In genomic region chr20:44746367-44747165, GRCh38 we compare ENCODE assay signal across 8 cellular contexts.
DNase-seq lines count a peak whose midpoint lies in the region; ATAC-seq and TF ChIP-seq lines count a peak whose summit lies in the region.

No MANE protein-coding gene starts in this region.

- H3K4me3 ChIP-seq in foreskin fibroblast (ENCODE audit: low read depth in 1 of 2, low read length in 2 of 2), result peak overlapping the region; percentile 48 to 59

- peak overlapping the region; percentile 27 for H3K27ac ChIP-seq in RWPE1

- CTCF ChIA-PET in RWPE1 (lab: Yijun Ruan, JAX), result interaction anchor here (0.6 to 5.3 kb wide), 13 partner anchors 10 to 510 kb away, joined by 3 to 39 read pairs (median 4); no protein-coding TSS in a partner anchor

- ATAC-seq in stimulated activated naive B cell treated with anti-CD40 and anti-IgM and Interleukin-4, amounts not matched to agents 10 μg/mL and 1 μg/mL and 100 μg/mL, for 72 hours (replicated peaks), result no peak
- ATAC-seq in HG03571 (IDR thresholded peaks at IDR 0.05; ENCODE audit: unreplicated experiment), result no peak

- H3K4me3 Mint-ChIP-seq in stimulated activated naive B cell treated with anti-CD40 and anti-IgM and Interleukin-4, amounts not matched to agents 10 μg/mL and 1 μg/mL and 100 μg/mL, for 72 hours, result peak overlapping the region; percentile 66 to 75

- no peak overlapping the region for H3K27ac Mint-ChIP-seq in stimulated activated naive B cell treated with anti-CD40 and anti-IgM and Interleukin-4, amounts not matched to agents 10 μg/mL and 1 μg/mL and 100 μg/mL, for 72 hours

- TF ChIP-seq CTCF in RWPE1 (conservative IDR thresholded peaks at IDR 0.05; ENCODE audit: low read depth) (no peak), foreskin fibroblast (IDR thresholded peaks at IDR 0.05; ENCODE audit: low read depth, low read length) (no peak)

- no peaks in the 10 kb centered on the region for H3K9me3 Mint-ChIP-seq in stimulated activated naive B cell treated with anti-CD40 and anti-IgM and Interleukin-4, amounts not matched to agents 10 μg/mL and 1 μg/mL and 100 μg/mL, for 72 hours

- POLR2A ChIA-PET in RWPE1 (lab: Yijun Ruan, JAX; ENCODE audit: low non-redundant PET), result no interaction called here

- no peaks in the 10 kb centered on the region for H3K36me3 Mint-ChIP-seq in stimulated activated naive B cell treated with anti-CD40 and anti-IgM and Interleukin-4, amounts not matched to agents 10 μg/mL and 1 μg/mL and 100 μg/mL, for 72 hours

- peaks cover 66 to 86% of the 10 kb centered on the region in 2 donors for H3K27me3 Mint-ChIP-seq in stimulated activated naive B cell treated with anti-CD40 and anti-IgM and Interleukin-4, amounts not matched to agents 10 μg/mL and 1 μg/mL and 100 μg/mL, for 72 hours

- peak; percentile 94 for DNase-seq in NCI-H2196 (lab: John Stamatoyannopoulos, UW; ENCODE audit: unreplicated experiment)
- DNase-seq in NCI-H2196 treated with DMSO at 0.1 percent for 48 hours (lab: John Stamatoyannopoulos, UW; ENCODE audit: unreplicated experiment), result no peak
- DNase-seq in RWPE1 (ENCODE audit: low spot score), result no peak
- no peak for DNase-seq in foreskin fibroblast
- no peak for DNase-seq in stimulated activated naive B cell treated with anti-CD40 and anti-IgM and Interleukin-4, amounts not matched to agents 10 μg/mL and 1 μg/mL and 100 μg/mL, for 72 hours
- DNase-seq in cerebellar nuclear complex (lab: John Stamatoyannopoulos, UW), result no peak
- no peak for DNase-seq in cortex of kidney (lab: John Stamatoyannopoulos, UW)

- peaks cover 4 to 14% of the 10 kb centered on the region in 2 donors for H3K4me1 Mint-ChIP-seq in stimulated activated naive B cell treated with anti-CD40 and anti-IgM and Interleukin-4, amounts not matched to agents 10 μg/mL and 1 μg/mL and 100 μg/mL, for 72 hours
